13 cellular contexts compared by ENCODE assay signal in the genomic region with DNA sequence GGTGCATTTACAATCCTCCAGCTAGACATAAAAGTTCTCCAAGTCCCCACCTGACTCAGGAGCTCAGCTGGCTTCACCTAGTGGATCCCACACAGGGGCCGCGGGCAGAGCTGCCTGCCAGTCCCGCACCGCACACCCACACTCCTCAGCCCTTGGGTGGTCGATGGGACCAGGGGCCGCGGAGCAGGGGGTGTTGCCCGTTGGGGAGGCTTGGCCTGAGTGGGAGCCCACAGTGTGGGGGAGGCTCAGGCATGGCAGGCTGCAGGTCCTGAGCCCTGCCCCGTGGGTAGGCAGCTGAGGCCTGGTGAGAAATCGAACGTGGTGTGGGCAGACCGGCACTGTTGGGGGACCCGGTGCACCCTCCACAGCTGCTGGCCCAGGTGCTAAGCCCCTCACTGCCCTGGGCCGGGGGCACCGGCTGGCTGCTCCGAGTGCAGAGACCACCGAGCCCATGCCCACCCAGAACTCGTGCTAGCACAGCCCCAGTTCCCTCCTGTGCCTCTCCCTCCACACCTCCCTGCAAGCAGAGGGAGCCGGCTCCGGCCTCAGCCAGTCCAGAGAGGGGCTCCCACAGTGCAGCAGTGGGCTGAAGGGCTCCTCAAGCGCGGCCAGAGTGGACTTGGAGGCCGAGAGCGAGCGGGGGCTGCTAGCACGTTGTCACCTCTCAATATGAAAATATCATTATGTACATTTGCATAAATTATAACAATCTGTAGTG. TPM values are rescaled to one million over a fixed set of nuclear protein-coding genes. Genes with fewer than 3 reads are reported as not detected.
DNase-seq lines count a peak whose midpoint lies in the region; ATAC-seq and TF ChIP-seq lines count a peak whose summit lies in the region.
"Had no signal": no experiment of that assay in that cellular context is flagged by ENCODE, and none has a peak within 500 bp of the region (broad histone marks: within the 10 kb centered on the region; RNA-seq: fewer than 3 reads in every experiment).

No MANE protein-coding gene starts in this region.

- no peak overlapping the region for H3K9ac ChIP-seq in Karpas-422 (ENCODE audit: low read length)
- H3K9ac ChIP-seq in neuronal stem cell (ENCODE audit: low read depth, low read length, poor library complexity), result no peak overlapping the region
- H3K9ac ChIP-seq: GM23248 had no signal

- no peaks in the 10 kb centered on the region for H3K27me3 Mint-ChIP-seq in chondrocyte (ENCODE audit: low read depth)
- H3K27me3 Mint-ChIP-seq: CD4-positive, CD25-positive, alpha-beta regulatory T cell had no signal

- DNase-seq in Karpas-422, result peak; percentile 12
- peak; percentile 79 for DNase-seq in chondrocyte (ENCODE audit: low spot score)
- DNase-seq in neuronal stem cell (ENCODE audit: low spot score), result no peak
- peak; percentile 56 for DNase-seq in upper lobe of right lung
- DNase-seq: BE2C; C1 segment of cervical spinal cord; CD4-positive, CD25-positive, alpha-beta regulatory T cell; CD8-positive, alpha-beta memory T cell; COR-L47; GM23248 had no signal

- H3K4me1 Mint-ChIP-seq in chondrocyte (ENCODE audit: low read depth), result no peaks in the 10 kb centered on the region
- H3K4me1 Mint-ChIP-seq: CD4-positive, CD25-positive, alpha-beta regulatory T cell; CD8-positive, alpha-beta memory T cell had no signal

- H3K23ac ChIP-seq in neuronal stem cell (ENCODE audit: low read depth, low read length, poor library complexity), result no peak overlapping the region

- H2BK120ac ChIP-seq in neuronal stem cell (ENCODE audit: low read depth, low read length), result no peak overlapping the region

- H4K91ac ChIP-seq in neuronal stem cell (ENCODE audit: low read depth, low read length, poor library complexity), result no peak overlapping the region

- H3K14ac ChIP-seq in neuronal stem cell (ENCODE audit: low read length), result no peak overlapping the region

- intact Hi-C loops in upper lobe of right lung (cut with DNase I), result no loop called here

- H3K36me3 ChIP-seq in Karpas-422 (ENCODE audit: insufficient read depth, low read length), result 0 out of 2 replicates have a peak, but pooled peaks cover 3% of the 10 kb centered on the region
- H3K36me3 ChIP-seq in neuronal stem cell (replicated peaks in 1 of 2; ENCODE audit: control insufficient read depth in 2 of 2, insufficient read depth in 2 of 2, low read length in 2 of 2), result peaks cover 0 to 9% of the 10 kb centered on the region in 2 donors
- peaks cover 1% of the 10 kb centered on the region for H3K36me3 ChIP-seq in upper lobe of right lung
- H3K36me3 ChIP-seq: BE2C had no signal

- H4K20me1 ChIP-seq in Karpas-422 (ENCODE audit: insufficient read depth, low read depth, low read length), result no peaks in the 10 kb centered on the region

- H2BK12ac ChIP-seq in neuronal stem cell (ENCODE audit: low read length), result peak overlapping the region; percentile 63

- H3K9me3 Mint-ChIP-seq in chondrocyte (ENCODE audit: low read depth), result no peaks in the 10 kb centered on the region
- H3K9me3 Mint-ChIP-seq: CD4-positive, CD25-positive, alpha-beta regulatory T cell had no signal

- H3K79me2 ChIP-seq in Karpas-422 (ENCODE audit: low read length), result no peaks in the 10 kb centered on the region

- no peak overlapping the region for H2BK5ac ChIP-seq in neuronal stem cell (ENCODE audit: low read length)

- no peak for TF ChIP-seq CTCF in chondrocyte (IDR thresholded peaks at IDR 0.05)
- TF ChIP-seq CTCF in upper lobe of right lung (IDR thresholded peaks at IDR 0.05), result no peak

- H3K27me3 ChIP-seq in Karpas-422 (ENCODE audit: low read length) (no peaks in the 10 kb centered on the region), neuronal stem cell (ENCODE audit: control insufficient read depth in 3 of 3, insufficient read depth in 3 of 3, low read depth in 1 of 3, low read length in 3 of 3) (no peaks in the 10 kb centered on the region), upper lobe of right lung (no peaks in the 10 kb centered on the region)
- H3K27me3 ChIP-seq: BE2C had no signal

- peaks cover 3% of the 10 kb centered on the region for H3K79me1 ChIP-seq in neuronal stem cell (ENCODE audit: low read depth, low read length)

- H3K18ac ChIP-seq in neuronal stem cell (ENCODE audit: low read length), result no peak overlapping the region

- H3K9me2 ChIP-seq in Karpas-422 (replicated peaks; ENCODE audit: insufficient read depth, low read length), result no peaks in the 10 kb centered on the region

- H3K27ac ChIP-seq in Karpas-422 (ENCODE audit: low read length), result no peak overlapping the region
- no peak overlapping the region for H3K27ac ChIP-seq in neuronal stem cell (replicated peaks; ENCODE audit: low read length)
- H3K27ac ChIP-seq in upper lobe of right lung, result no peak overlapping the region
- H3K27ac ChIP-seq: GM23248 had no signal

- no peaks in the 10 kb centered on the region for H3K9me3 ChIP-seq in Karpas-422 (ENCODE audit: low read length)
- peaks cover 0 to 3% of the 10 kb centered on the region in 2 donors for H3K9me3 ChIP-seq in neuronal stem cell (replicated peaks in 1 of 2; ENCODE audit: control insufficient read depth in 2 of 2, insufficient read depth in 1 of 2, low read depth in 1 of 2, low read length in 2 of 2)
- no peaks in the 10 kb centered on the region for H3K9me3 ChIP-seq in upper lobe of right lung
- H3K9me3 ChIP-seq: BE2C, HAP-1 had no signal

- H3K4ac ChIP-seq in neuronal stem cell (ENCODE audit: low read length), result no peak overlapping the region

- no peak overlapping the region for H2BK15ac ChIP-seq in neuronal stem cell (ENCODE audit: low read length)

- H3K4me3 ChIP-seq in Karpas-422 (ENCODE audit: low read length) (no peak overlapping the region), neuronal stem cell (ENCODE audit: low read length in 2 of 2) (no peak overlapping the region), upper lobe of right lung (no peak overlapping the region)
- H3K4me3 ChIP-seq: GM23248, HAP-1 had no signal

- H2AK5ac ChIP-seq in neuronal stem cell (ENCODE audit: low read depth, low read length), result no peak overlapping the region

- WGBS in neuronal stem cell (ENCODE audit: extremely low coverage in 2 of 2, insufficient read length in 2 of 2, insufficient replicate concordance in 1 of 2), 2 donors, result no CpG with 5 or more reads among the region's 26 CpGs

- H3K4me2 ChIP-seq in Karpas-422 (ENCODE audit: low read depth, low read length, poor library complexity, severe bottlenecking), result no peak overlapping the region
- no peak overlapping the region for H3K4me2 ChIP-seq in neuronal stem cell (ENCODE audit: insufficient read depth, low read length, poor library complexity, severe bottlenecking)

- ATAC-seq in upper lobe of right lung (no peak), HG02840 (IDR thresholded peaks at IDR 0.05; ENCODE audit: low FRiP score, unreplicated experiment) (no peak), GM18858 (IDR thresholded peaks at IDR 0.05; ENCODE audit: unreplicated experiment) (no peak)

- no peak overlapping the region for H2AFZ ChIP-seq in Karpas-422 (ENCODE audit: low read length)
- H2AFZ ChIP-seq in neuronal stem cell (ENCODE audit: low read length), result no peak overlapping the region
- H2AFZ ChIP-seq: GM23248 had no signal

- no peak overlapping the region for H3K27ac Mint-ChIP-seq in chondrocyte (ENCODE audit: unreplicated experiment)
- H3K27ac Mint-ChIP-seq: CD4-positive, CD25-positive, alpha-beta regulatory T cell; CD8-positive, alpha-beta memory T cell had no signal

- no peak overlapping the region for H3K4me3 Mint-ChIP-seq in chondrocyte (ENCODE audit: unreplicated experiment)
- H3K4me3 Mint-ChIP-seq: CD4-positive, CD25-positive, alpha-beta regulatory T cell; CD8-positive, alpha-beta memory T cell had no signal

- H4K8ac ChIP-seq in neuronal stem cell (ENCODE audit: low read depth, low read length), result no peak overlapping the region

- no peaks in the 10 kb centered on the region for H3K36me3 Mint-ChIP-seq in chondrocyte (ENCODE audit: low read depth)

- H3K4me1 ChIP-seq in Karpas-422 (ENCODE audit: low read length), result no peaks in the 10 kb centered on the region
- H3K4me1 ChIP-seq in neuronal stem cell (ENCODE audit: control insufficient read depth in 2 of 2, insufficient read depth in 1 of 2, low read depth in 1 of 2, low read length in 2 of 2), result no peaks in the 10 kb centered on the region
- H3K4me1 ChIP-seq in upper lobe of right lung, result no peaks in the 10 kb centered on the region
- H3K4me1 ChIP-seq: BE2C, HAP-1 had no signal

RNA-seq across cellular contexts. Expression of a gene that starts 16.6 kb away (rescaled TPM):
- total RNA-seq in Karpas-422 (2014; rRNA removed; shearing (Covaris generic); ENCODE audit: low replicate concordance), result 11.2 and 21.1 TPM in 2 replicates
- total RNA-seq in chondrocyte (10.6 to 11.9 TPM (median 11.6 TPM) in 3 replicates), upper lobe of right lung (11.5 TPM)
- 17.1 TPM for polyA plus RNA-seq in neuronal stem cell (2013, experiment 1 of 2)
- 19.7 TPM for polyA plus RNA-seq in neuronal stem cell (2013, experiment 2 of 2)
